ENCODE assay signal across 19 cellular contexts in the genomic region with DNA sequence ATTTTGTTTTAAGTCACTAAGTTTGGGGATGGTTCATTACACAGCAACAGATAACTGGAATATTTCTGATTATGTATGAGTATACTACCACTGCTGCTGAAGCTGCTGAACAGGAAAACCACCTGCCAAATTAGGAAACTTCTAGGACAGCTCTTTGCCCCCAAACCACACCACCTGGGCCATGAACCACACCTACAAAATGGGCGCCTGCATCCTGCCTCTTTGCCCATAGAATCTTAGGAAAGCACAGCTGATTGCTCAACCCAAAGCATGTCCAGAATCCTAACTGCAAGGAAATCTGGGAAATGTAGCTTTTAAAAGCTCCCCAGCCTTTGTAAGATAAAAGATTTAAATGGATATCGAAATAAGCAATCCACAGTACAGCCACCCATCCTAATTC. TPM values are rescaled to one million over a fixed set of nuclear protein-coding genes. Genes with fewer than 3 reads are reported as not detected.
A peak's percentile ranks its signal among the peaks of the same experiment; 100 is the strongest.
DNase-seq lines count a peak whose midpoint lies in the region; ATAC-seq and TF ChIP-seq lines count a peak whose summit lies in the region.
"Had no signal": no experiment of that assay in that cellular context is flagged by ENCODE, and none has a peak within 500 bp of the region (broad histone marks: within the 10 kb centered on the region; RNA-seq: fewer than 3 reads in every experiment).

No MANE protein-coding gene starts in this region.

- no peaks in the 10 kb centered on the region for H3K36me3 ChIP-seq in BLaER1
- no peaks in the 10 kb centered on the region for H3K36me3 ChIP-seq in MM.1S (replicated peaks; ENCODE audit: insufficient read depth, low read length)
- no peaks in the 10 kb centered on the region for H3K36me3 ChIP-seq in mucosa of rectum (ENCODE audit: control insufficient read depth in 2 of 2, insufficient read depth in 2 of 2, low read length in 2 of 2)
- H3K36me3 ChIP-seq: Peyer's patch had no signal

- H3K4me3 ChIP-seq in BLaER1, result no peak overlapping the region
- peak overlapping the region; percentile 16 for H3K4me3 ChIP-seq in MM.1S (ENCODE audit: low read length)
- H3K4me3 ChIP-seq in fibroblast of villous mesenchyme (ENCODE audit: low read depth, low read length), result no peak overlapping the region
- no peak overlapping the region for H3K4me3 ChIP-seq in mucosa of rectum (ENCODE audit: low read length in 2 of 2)
- H3K4me3 ChIP-seq: Peyer's patch had no signal

- H3K27ac ChIP-seq in BLaER1 (no peak overlapping the region), MM.1S (ENCODE audit: low read length) (peak overlapping the region; percentile 43; the same call in 1 of the 2 replicates), mucosa of rectum (ENCODE audit: low read depth in 2 of 2, low read length in 2 of 2) (peak overlapping the region; percentile 7 to 45)

- H3K4me2 ChIP-seq in BLaER1 (peak overlapping the region; percentile 62), MM.1S (ENCODE audit: low read depth, low read length) (peak overlapping the region; percentile 62)

- 0 out of 2 replicates have a peak, but pooled peaks cover 5% of the 10 kb centered on the region for H3K9me3 ChIP-seq in BLaER1
- no peaks in the 10 kb centered on the region for H3K9me3 ChIP-seq in MM.1S (replicated peaks; ENCODE audit: insufficient read depth, low read length)
- H3K9me3 ChIP-seq in mucosa of rectum (ENCODE audit: control insufficient read depth in 2 of 2, low read length in 2 of 2), result no peaks in the 10 kb centered on the region
- H3K9me3 ChIP-seq: Peyer's patch had no signal

- H2AFZ ChIP-seq in MM.1S (ENCODE audit: low read length), result peak overlapping the region; percentile 36; the same call in 1 of the 2 replicates

- no peaks in the 10 kb centered on the region for H3K9me2 ChIP-seq in MM.1S (replicated peaks; ENCODE audit: insufficient read depth, low read length)

- TF ChIP-seq CTCF in MM.1S (IDR thresholded peaks at IDR 0.05; ENCODE audit: low read length), result no peak
- TF ChIP-seq CTCF in fibroblast of villous mesenchyme (IDR thresholded peaks at IDR 0.05; ENCODE audit: insufficient read depth, low read depth, low read length), result no peak

- ATAC-seq in GM21576 (IDR thresholded peaks at IDR 0.05; ENCODE audit: unreplicated experiment) (no peak), HG03135 (IDR thresholded peaks at IDR 0.05; ENCODE audit: unreplicated experiment) (no peak)
- ATAC-seq: SK-N-SH treated with all-trans-retinoic acid at 6 μM for 48 hours had no signal

- DNase-seq in MM.1S (peak; percentile 58), fibroblast of villous mesenchyme (ENCODE audit: low read depth) (peak; percentile 12), SK-N-DZ (ENCODE audit: low spot score) (no peak), EL (no peak)
- DNase-seq: HCEC 1CT, KBM-7, NCI-H1105 treated with DMSO at 0.1 percent for 48 hours, NCI-H1694 treated with DMSO at 0.1 percent for 48 hours, NCI-H2107, NCI-H2227 treated with DMSO at 0.1 percent for 48 hours, NCI-H524, Peyer's patch, Right ventricle myocardium superior had no signal

- H4K20me1 ChIP-seq in BLaER1 (no peaks in the 10 kb centered on the region), MM.1S (ENCODE audit: insufficient read depth, low read length) (no peaks in the 10 kb centered on the region)

- 0 out of 2 replicates have a peak overlapping the region, but pooled peaks have one; percentile 11 for H3K9ac ChIP-seq in BLaER1
- H3K9ac ChIP-seq in MM.1S (ENCODE audit: low read length), result no peak overlapping the region
- no peak overlapping the region for H3K9ac ChIP-seq in mucosa of rectum (ENCODE audit: low read depth in 1 of 2, low read length in 2 of 2)

- H3F3A ChIP-seq in MM.1S (ENCODE audit: insufficient read depth, low read length), result peaks cover 7% of the 10 kb centered on the region; the same call in 1 of the 2 replicates

- H3K27me3 ChIP-seq in BLaER1, result no peaks in the 10 kb centered on the region
- no peaks in the 10 kb centered on the region for H3K27me3 ChIP-seq in MM.1S (replicated peaks; ENCODE audit: insufficient read depth, low read length)
- no peaks in the 10 kb centered on the region for H3K27me3 ChIP-seq in mucosa of rectum (ENCODE audit: control insufficient read depth in 2 of 2, insufficient read depth in 2 of 2, low read length in 2 of 2)
- H3K27me3 ChIP-seq: Peyer's patch had no signal

- no peaks in the 10 kb centered on the region for H3K79me2 ChIP-seq in MM.1S (ENCODE audit: low read length)

- H3K4me1 ChIP-seq in BLaER1 (peaks cover 13% of the 10 kb centered on the region), MM.1S (ENCODE audit: low read length) (peaks cover 30% of the 10 kb centered on the region), mucosa of rectum (ENCODE audit: control insufficient read depth in 2 of 2, insufficient read depth in 2 of 2, low read length in 2 of 2) (peaks cover 13 to 20% of the 10 kb centered on the region in 2 donors)

RNA-seq across cellular contexts. Expression of a gene that starts 6.6 kb away (rescaled TPM):
- not detected in 2 replicates for total RNA-seq in fibroblast of villous mesenchyme
- not detected in 2 replicates for polyA plus RNA-seq in SK-N-DZ (2014; cell fraction: cytosol; rRNA removed)
- polyA plus RNA-seq in SK-N-DZ (2014; cell fraction: nucleus; rRNA removed), result not detected in 2 replicates
- total RNA-seq: Right ventricle myocardium superior had no signal
- polyA plus RNA-seq: CD14-positive monocyte had no signal

RNA-seq across cellular contexts. Expression of a gene that starts 41.8 kb away (rescaled TPM):
- 414 and 472 TPM in 2 replicates for total RNA-seq in fibroblast of villous mesenchyme
- polyA plus RNA-seq in SK-N-DZ (2014; cell fraction: cytosol; rRNA removed), result 340 and 345 TPM in 2 replicates
- 256 and 340 TPM in 2 replicates for polyA plus RNA-seq in SK-N-DZ (2014; cell fraction: nucleus; rRNA removed)

Comparison
In these comparisons a context has a peak if more than half of its experiments do, and no peak if none do; other contexts are left out.
1. DNase-seq: peak in MM.1S (single experiment) and fibroblast of villous mesenchyme (single experiment); none in SK-N-DZ (single experiment) and EL (single experiment).